Comparison of ENCODE assay signal across 10 cellular contexts in genomic region chr12:109726106-109726497, GRCh38. TPM values are rescaled to one million over a fixed set of nuclear protein-coding genes. Genes with fewer than 3 reads are reported as not detected.
"Had no signal": no experiment of that assay in that cellular context is flagged by ENCODE, and none has a peak within 500 bp of the region (broad histone marks: within the 10 kb centered on the region; RNA-seq: fewer than 3 reads in every experiment).

No MANE protein-coding gene starts in this region.

- H3K4me3 ChIP-seq: hepatocyte had no signal

- H3K27me3 ChIP-seq: hepatocyte had no signal

- H3K4me2 ChIP-seq: hepatocyte had no signal

- H3K79me2 ChIP-seq: hepatocyte had no signal

- ATAC-seq: esophagus mucosa; stimulated activated effector memory CD8-positive, alpha-beta T cell treated with anti-CD3 and anti-CD28 coated beads, Interleukin-12 subunit alpha, Interleukin-12 subunit beta, amount 100 ng/mL, for 72 hours; WTC11 had no signal

- H2AFZ ChIP-seq: hepatocyte had no signal

- DNase-seq: activated CD4-positive, alpha-beta T cell treated with anti-CD3 and anti-CD28 coated beads for 48 hours; nephron progenitor cell; T-helper 2 cell; trophoblast cell had no signal

- H3K27ac ChIP-seq: hepatocyte had no signal

- FAIRE-seq: bronchial epithelial cell, keratinocyte had no signal

RNA-seq across cellular contexts. Expression of gene FAM222A, which starts 12.5 kb away (rescaled TPM):
- total RNA-seq: bronchial epithelial cell had no signal
